ENCODE assay signal across 27 cellular contexts in the genomic region with DNA sequence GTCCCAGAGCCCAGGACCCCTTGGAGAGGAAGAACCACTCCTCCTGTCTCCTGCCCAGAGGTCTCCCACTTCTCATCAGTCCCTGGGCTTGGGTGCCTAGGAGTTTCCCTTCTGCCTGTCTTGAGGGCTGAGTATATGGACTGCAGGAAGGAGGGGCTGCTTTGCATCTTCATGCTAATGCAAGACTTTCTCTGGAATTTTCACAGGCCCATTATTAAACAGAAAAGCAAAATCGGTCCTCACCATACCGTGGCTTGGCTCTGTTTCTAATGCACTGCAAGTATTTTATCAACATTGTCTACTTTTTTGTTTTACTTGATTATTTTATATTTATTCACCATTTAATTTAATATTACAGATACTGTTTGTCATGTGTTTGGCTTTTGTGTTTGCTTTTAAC. TPM values are rescaled to one million over a fixed set of nuclear protein-coding genes. Genes with fewer than 3 reads are reported as not detected.
DNase-seq lines count a peak whose midpoint lies in the region; ATAC-seq and TF ChIP-seq lines count a peak whose summit lies in the region.
"Had no signal": no experiment of that assay in that cellular context is flagged by ENCODE, and none has a peak within 500 bp of the region (broad histone marks: within the 10 kb centered on the region; RNA-seq: fewer than 3 reads in every experiment).

No MANE protein-coding gene starts in this region.

- H3K9me3 Mint-ChIP-seq in IgD-negative memory B cell, result no peaks in the 10 kb centered on the region
- no peaks in the 10 kb centered on the region for H3K9me3 Mint-ChIP-seq in chondrocyte (ENCODE audit: low read depth)
- H3K9me3 Mint-ChIP-seq: activated T-cell treated with anti-CD3 and anti-CD28 coated beads, Interleukin-2, amount 50 U/mL, for 4 hours; naive thymus-derived CD4-positive, alpha-beta T cell had no signal

- peaks cover 13% of the 10 kb centered on the region for H3K79me1 ChIP-seq in trophoblast cell (ENCODE audit: low read length)

- H4K12ac ChIP-seq in trophoblast cell (ENCODE audit: low read depth, low read length), result no peak overlapping the region

- H3K4me2 ChIP-seq in trophoblast cell (ENCODE audit: low read length), result no peak overlapping the region

- no peak overlapping the region for H4K8ac ChIP-seq in trophoblast cell (ENCODE audit: low read depth, low read length)

- H2BK12ac ChIP-seq in trophoblast cell (ENCODE audit: low read length), result no peak overlapping the region

- no peak overlapping the region for H2AK5ac ChIP-seq in trophoblast cell (ENCODE audit: low read length)

- H3K9me3 ChIP-seq in trophoblast cell (ENCODE audit: insufficient read depth, low read depth, low read length), result no peaks in the 10 kb centered on the region
- H3K9me3 ChIP-seq: lower lobe of right lung, pancreas, upper lobe of right lung had no signal

- H3K9ac ChIP-seq in trophoblast cell (ENCODE audit: low read length), result no peak overlapping the region

- H3K36me3 ChIP-seq in GM06990 (ENCODE audit: control insufficient read depth, insufficient read depth, low read length) (no peaks in the 10 kb centered on the region), trophoblast cell (ENCODE audit: control insufficient read depth in 1 of 2, insufficient read depth in 2 of 2, low read length in 2 of 2) (peaks cover 0 to 2% of the 10 kb centered on the region in 2 experiments)
- H3K36me3 ChIP-seq: lower lobe of right lung, pancreas, upper lobe of right lung had no signal

- no peak overlapping the region for H4K91ac ChIP-seq in trophoblast cell (ENCODE audit: low read depth, low read length)

- no peak overlapping the region for H3K27ac ChIP-seq in trophoblast cell (ENCODE audit: low read depth, low read length)
- H3K27ac ChIP-seq: lower lobe of right lung, pancreas, upper lobe of right lung had no signal

- H3K4me3 Mint-ChIP-seq in IgD-negative memory B cell (peak overlapping the region in 1 of 4 donors; percentile 68), chondrocyte (ENCODE audit: unreplicated experiment) (no peak overlapping the region)
- H3K4me3 Mint-ChIP-seq: activated T-cell treated with anti-CD3 and anti-CD28 coated beads, Interleukin-2, amount 50 U/mL, for 4 hours; naive thymus-derived CD4-positive, alpha-beta T cell had no signal

- ATAC-seq in HG03039 (IDR thresholded peaks at IDR 0.05; ENCODE audit: unreplicated experiment), result no peak
- no peak for ATAC-seq in GM21737 (IDR thresholded peaks at IDR 0.05; ENCODE audit: unreplicated experiment)
- ATAC-seq in GM18873 (IDR thresholded peaks at IDR 0.05; ENCODE audit: low FRiP score, unreplicated experiment), result no peak
- ATAC-seq: activated T-cell treated with anti-CD3 and anti-CD28 coated beads, Interleukin-2, amount 50 U/mL, for 4 hours; naive thymus-derived CD4-positive, alpha-beta T cell; pancreas; sciatic nerve; stimulated activated naive CD8-positive, alpha-beta T cell treated with anti-CD3 and anti-CD28 coated beads, Interleukin-15, Interleukin-2, amounts not matched to agents 100 U/mL and 50 U/mL, for 24 hours; upper lobe of right lung had no signal

- TF ChIP-seq CTCF in GM06990 (IDR thresholded peaks at IDR 0.05; ENCODE audit: insufficient read depth, low read length, poor library complexity, severe bottlenecking) (no peak), chondrocyte (IDR thresholded peaks at IDR 0.05) (no peak)

- H2AFZ ChIP-seq in trophoblast cell (ENCODE audit: insufficient read depth, low read length, poor library complexity), result no peak overlapping the region

- DNase-seq in GM06990 (ENCODE audit: extremely low read depth, insufficient read length) (no peak), chondrocyte (ENCODE audit: low spot score) (no peak), trophoblast cell (no peak), nucleus accumbens (lab: John Stamatoyannopoulos, UW) (no peak)
- DNase-seq: activated CD4-positive, CD25-positive, alpha-beta regulatory T cell treated with anti-CD3 and anti-CD28 coated beads, Interleukin-2, amount 50 U/mL, for 72 hours; activated naive CD4-positive, alpha-beta T cell treated with Interleukin-2 at 50 U/mL for 16 hours; activated T-cell treated with anti-CD3 and anti-CD28 coated beads, Interleukin-2, amount 50 U/mL, for 4 hours; AML-193; amniotic stem cell; caudate nucleus; DMS79 treated with DMSO at 0.1 percent for 48 hours; foreskin melanocyte; KG1; lower lobe of right lung; MV-4-11; naive thymus-derived CD4-positive, alpha-beta T cell; NCI-H1930; NCI-H2227 treated with DMSO at 0.1 percent for 48 hours; pancreas; stimulated activated CD4-positive, alpha-beta T cell treated with anti-CD3 and anti-CD28 coated beads, Interleukin-2, amount 100 ng/mL, for 24 hours; stimulated activated naive CD8-positive, alpha-beta T cell treated with anti-CD3 and anti-CD28 coated beads, Interleukin-15, Interleukin-2, amounts not matched to agents 100 U/mL and 50 U/mL, for 24 hours; upper lobe of right lung had no signal

- H3K4me3 ChIP-seq in GM06990 (replicated peaks; ENCODE audit: low read depth, low read length), result peak overlapping the region; percentile 45
- no peak overlapping the region for H3K4me3 ChIP-seq in trophoblast cell (ENCODE audit: low read depth, low read length)
- H3K4me3 ChIP-seq: lower lobe of right lung, pancreas, upper lobe of right lung had no signal

- no peak overlapping the region for H2BK5ac ChIP-seq in trophoblast cell (ENCODE audit: low read depth, low read length, poor library complexity)

- no peak overlapping the region for H2BK120ac ChIP-seq in trophoblast cell (ENCODE audit: insufficient read depth, low read length, poor library complexity)

- no peaks in the 10 kb centered on the region for H3K27me3 Mint-ChIP-seq in IgD-negative memory B cell
- no peaks in the 10 kb centered on the region for H3K27me3 Mint-ChIP-seq in chondrocyte (ENCODE audit: low read depth)

- H3K27ac Mint-ChIP-seq in IgD-negative memory B cell (peak overlapping the region in 2 of 3 donors; percentile 41 to 46), chondrocyte (ENCODE audit: unreplicated experiment) (peak overlapping the region; percentile 89)
- H3K27ac Mint-ChIP-seq: naive thymus-derived CD4-positive, alpha-beta T cell had no signal

- H3K4ac ChIP-seq in trophoblast cell (ENCODE audit: low read depth, low read length), result peak overlapping the region; percentile 72

- H3K4me1 Mint-ChIP-seq in IgD-negative memory B cell (peaks cover 41 to 52% (median 48%) of the 10 kb centered on the region in 3 donors), chondrocyte (ENCODE audit: low read depth) (peaks cover 87% of the 10 kb centered on the region)

- no peak overlapping the region for H3K18ac ChIP-seq in trophoblast cell (ENCODE audit: low read length)

- H3K27me3 ChIP-seq in GM06990 (replicated peaks; ENCODE audit: control insufficient read depth, insufficient read depth, low read length) (no peaks in the 10 kb centered on the region), trophoblast cell (ENCODE audit: insufficient read depth, low read length) (no peaks in the 10 kb centered on the region)
- H3K27me3 ChIP-seq: pancreas, upper lobe of right lung had no signal

- H3K79me2 ChIP-seq in trophoblast cell (ENCODE audit: control insufficient read depth, insufficient read depth, low read length, poor library complexity), result peaks cover 24% of the 10 kb centered on the region

- no peaks in the 10 kb centered on the region for H3K36me3 Mint-ChIP-seq in IgD-negative memory B cell
- no peaks in the 10 kb centered on the region for H3K36me3 Mint-ChIP-seq in chondrocyte (ENCODE audit: low read depth)
- H3K36me3 Mint-ChIP-seq: naive thymus-derived CD4-positive, alpha-beta T cell had no signal

- no CpG with 5 or more reads among the region's 2 CpGs for WGBS in trophoblast cell (ENCODE audit: extremely low coverage, insufficient coverage, insufficient read length)

- H3K23ac ChIP-seq in trophoblast cell (ENCODE audit: low read length), result no peak overlapping the region

- H3K14ac ChIP-seq in trophoblast cell (ENCODE audit: low read length), result no peak overlapping the region

- peaks cover 30 to 42% of the 10 kb centered on the region in 2 experiments for H3K4me1 ChIP-seq in trophoblast cell (ENCODE audit: control insufficient read depth in 1 of 2, insufficient read depth in 2 of 2, low read length in 2 of 2)

RNA-seq across cellular contexts. Expression of a gene that starts 34.5 kb away (rescaled TPM):
- 8.5 TPM for polyA plus RNA-seq in IgD-negative memory B cell
- total RNA-seq in chondrocyte, result 200 to 271 TPM (median 217 TPM) in 3 replicates
- 47.9 and 49.7 TPM in 2 replicates for polyA plus RNA-seq in trophoblast cell (2013)
